ENCODE assay signal across 11 cellular contexts in genomic region chr11:120818097-120818496, GRCh38.
"Had no signal": no experiment of that assay in that cellular context is flagged by ENCODE, and none has a peak within 500 bp of the region (broad histone marks: within the 10 kb centered on the region; RNA-seq: fewer than 3 reads in every experiment).

No MANE protein-coding gene starts in this region.

- H3K4me1 ChIP-seq: HAP-1 had no signal

- H3K4me2 ChIP-seq: GM23338 had no signal

- H3K9me3 ChIP-seq: HAP-1 had no signal

- H3K4me3 Mint-ChIP-seq: GM23338, H9, HFFc6 had no signal

- H3K9ac ChIP-seq: GM23248 had no signal

- FAIRE-seq: H1, H54 had no signal

- H3K4me1 Mint-ChIP-seq: GM23338, H9 had no signal

- DNase-seq: GM23248, GOT3, H7, H9, HCEC 1CT, HFFc6 had no signal

- H3K27ac ChIP-seq: GM23248 had no signal

- H3K36me3 ChIP-seq: HAP-1 had no signal

- H3K4me3 ChIP-seq: GM23248, GM23338, HAP-1 had no signal

- H3K27ac Mint-ChIP-seq: GM23338, HFFc6 had no signal

- H2AFZ ChIP-seq: GM23248, GM23338 had no signal

- ATAC-seq: GM23338, HCT116 had no signal

- H3K9me3 Mint-ChIP-seq: GM23338, H9, HFFc6 had no signal
